ENCODE assay signal across 8 cellular contexts in the genomic region with DNA sequence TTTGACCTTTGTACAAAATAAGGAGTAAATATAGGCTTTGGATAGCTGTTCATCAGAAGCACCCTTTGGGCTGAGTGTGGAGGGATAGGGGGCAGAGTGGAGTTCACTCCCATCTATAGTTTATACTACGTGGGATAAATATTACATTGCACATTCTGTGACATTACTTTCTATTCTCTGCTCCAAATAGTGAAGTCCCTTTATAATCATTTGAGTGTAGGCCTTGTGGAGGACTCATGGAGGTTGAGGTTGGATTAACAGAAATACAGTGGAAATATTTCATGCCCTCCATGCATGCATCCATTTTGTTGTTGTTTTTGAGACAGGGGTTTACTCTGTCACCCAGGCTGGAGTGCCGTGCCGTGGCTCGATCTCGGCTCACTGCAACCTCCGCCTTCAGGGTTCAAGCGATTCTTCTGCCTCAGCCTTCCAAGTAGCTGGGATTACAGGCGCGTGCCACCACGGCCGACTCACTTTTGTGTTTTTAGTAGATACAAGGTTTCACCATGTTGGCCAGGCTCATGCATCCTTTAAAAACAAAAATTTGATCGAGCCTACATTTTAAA. TPM values are rescaled to one million over a fixed set of nuclear protein-coding genes. Genes with fewer than 3 reads are reported as not detected.
DNase-seq lines count a peak whose midpoint lies in the region; ATAC-seq and TF ChIP-seq lines count a peak whose summit lies in the region.

No MANE protein-coding gene starts in this region.

- no peak overlapping the region for H3K9ac ChIP-seq in rectal smooth muscle tissue (ENCODE audit: low read length)

- H3K27me3 Mint-ChIP-seq in activated CD4-positive, alpha-beta memory T cell treated with anti-CD3 and anti-CD28 coated beads, Interleukin-2, amount 10 ng/mL, durations not matched to agents 7 days and 5 days, result no peaks in the 10 kb centered on the region

- peaks cover 42% of the 10 kb centered on the region for H3K79me2 ChIP-seq in ACC112 (ENCODE audit: control insufficient read depth, insufficient read depth, low read length, unreplicated experiment)

- ATAC-seq in GM21381 (IDR thresholded peaks at IDR 0.05; ENCODE audit: unreplicated experiment) (no peak), GM19351 (IDR thresholded peaks at IDR 0.05; ENCODE audit: unreplicated experiment) (no peak), HG02938 (IDR thresholded peaks at IDR 0.05; ENCODE audit: unreplicated experiment) (no peak)

- no peaks in the 10 kb centered on the region for H3K27me3 ChIP-seq in ACC112 (ENCODE audit: insufficient read depth, low read length)
- no peaks in the 10 kb centered on the region for H3K27me3 ChIP-seq in rectal smooth muscle tissue (ENCODE audit: control insufficient read depth, insufficient read depth, low read length)

- peak; percentile 34 for TF ChIP-seq CTCF in GM13977 (IDR thresholded peaks at IDR 0.05; ENCODE audit: extremely low read depth, insufficient read depth, missing control alignments)

- H3K27ac ChIP-seq in ACC112 (ENCODE audit: low read depth, low read length) (no peak overlapping the region), rectal smooth muscle tissue (ENCODE audit: low read depth, low read length) (no peak overlapping the region)

- peak overlapping the region; percentile 87 for H3K4me3 Mint-ChIP-seq in activated CD4-positive, alpha-beta memory T cell treated with anti-CD3 and anti-CD28 coated beads, Interleukin-2, amount 10 ng/mL, durations not matched to agents 7 days and 5 days

- H3K4me1 ChIP-seq in ACC112 (ENCODE audit: control insufficient read depth, insufficient read depth, low read length, unreplicated experiment) (peaks cover 4% of the 10 kb centered on the region), rectal smooth muscle tissue (ENCODE audit: control insufficient read depth, insufficient read depth, low read length) (peaks cover 15% of the 10 kb centered on the region)

- peak overlapping the region; percentile 92 for H3K4me3 ChIP-seq in ACC112 (ENCODE audit: low read depth, low read length)
- peak overlapping the region; percentile 85 for H3K4me3 ChIP-seq in rectal smooth muscle tissue (ENCODE audit: low read length)

- no peaks in the 10 kb centered on the region for H3K9me3 Mint-ChIP-seq in activated CD4-positive, alpha-beta memory T cell treated with anti-CD3 and anti-CD28 coated beads, Interleukin-2, amount 10 ng/mL, durations not matched to agents 7 days and 5 days

- CTCF ChIA-PET in activated CD4-positive, alpha-beta memory T cell treated with anti-CD3 and anti-CD28 coated beads, Interleukin-2, amount 10 ng/mL, durations not matched to agents 7 days and 5 days (lab: Charles Lee), result interaction anchor here (1.3 to 2.2 kb wide), 3 partner anchors 15 to 292 kb away, joined by 3 to 5 read pairs (median 4); no protein-coding TSS in a partner anchor

- peaks cover 2% of the 10 kb centered on the region for H3K36me3 Mint-ChIP-seq in activated CD4-positive, alpha-beta memory T cell treated with anti-CD3 and anti-CD28 coated beads, Interleukin-2, amount 10 ng/mL, durations not matched to agents 7 days and 5 days (ENCODE audit: low read depth)

- no peaks in the 10 kb centered on the region for H3K36me3 ChIP-seq in ACC112 (ENCODE audit: insufficient read depth, low read length)
- H3K36me3 ChIP-seq in rectal smooth muscle tissue (ENCODE audit: control insufficient read depth, insufficient read depth, low read length), result no peaks in the 10 kb centered on the region

- in situ Hi-C loops in GM13977 (cut with MboI; ENCODE audit: low pct_unique_long_range_greater_than_20kb, low sequenced_read_pairs, unreplicated experiment), result no loop called here

- POLR2A ChIA-PET in activated CD4-positive, alpha-beta memory T cell treated with anti-CD3 and anti-CD28 coated beads, Interleukin-2, amount 10 ng/mL, durations not matched to agents 7 days and 5 days (lab: Charles Lee), result interaction anchor here (0.8 to 1.6 kb wide), 3 partner anchors 16 to 362 kb away, joined by 3 to 4 read pairs (median 3); no protein-coding TSS in a partner anchor

- peak overlapping the region; percentile 69 for H3K27ac Mint-ChIP-seq in activated CD4-positive, alpha-beta memory T cell treated with anti-CD3 and anti-CD28 coated beads, Interleukin-2, amount 10 ng/mL, durations not matched to agents 7 days and 5 days

- peak overlapping the region; percentile 97 for H2AFZ ChIP-seq in ACC112 (ENCODE audit: low read length, unreplicated experiment)

- peaks cover 38% of the 10 kb centered on the region for H3K4me1 Mint-ChIP-seq in activated CD4-positive, alpha-beta memory T cell treated with anti-CD3 and anti-CD28 coated beads, Interleukin-2, amount 10 ng/mL, durations not matched to agents 7 days and 5 days

- DNase-seq in GM13977 (ENCODE audit: low spot score), result peak; percentile 28
- DNase-seq in activated CD4-positive, alpha-beta memory T cell treated with anti-CD3 and anti-CD28 coated beads, Interleukin-2, amount 10 ng/mL, durations not matched to agents 7 days and 5 days, result no peak
- DNase-seq in glomerular endothelial cell (ENCODE audit: extremely low read depth, low read depth, low spot score), result peak; percentile 4

RNA-seq across cellular contexts. Expression of a gene that starts 1.4 kb away (rescaled TPM):
- total RNA-seq in activated CD4-positive, alpha-beta memory T cell treated with anti-CD3 and anti-CD28 coated beads, Interleukin-2, amount 10 ng/mL, durations not matched to agents 7 days and 5 days, result 10 to 100 TPM; 17.0 to 17.3 TPM
- total RNA-seq in glomerular endothelial cell, result 23.9 and 28.1 TPM in 2 replicates

RNA-seq across cellular contexts. Expression of a gene that starts 40.4 kb away (rescaled TPM):
- total RNA-seq in activated CD4-positive, alpha-beta memory T cell treated with anti-CD3 and anti-CD28 coated beads, Interleukin-2, amount 10 ng/mL, durations not matched to agents 7 days and 5 days, result under 1 TPM; 0.28 to 0.30 TPM
- 2.0 TPM in 1 of 2 replicates, not detected in the other for total RNA-seq in glomerular endothelial cell
